Comparison of ENCODE assay signal across 33 cellular contexts in genomic region chr15:79987569-79987955, GRCh38. TPM values are rescaled to one million over a fixed set of nuclear protein-coding genes. Genes with fewer than 3 reads are reported as not detected.
"Had no signal": no experiment of that assay in that cellular context is flagged by ENCODE, and none has a peak within 500 bp of the region (broad histone marks: within the 10 kb centered on the region; RNA-seq: fewer than 3 reads in every experiment).

No MANE protein-coding gene starts in this region.

- DNase-seq: activated B cell treated with CpG ODN at 0.5 μM for 24 hours; activated CD4-positive, alpha-beta memory T cell treated with anti-CD3 and anti-CD28 coated beads for 36 hours; activated CD4-positive, alpha-beta T cell treated with anti-CD3 and anti-CD28 coated beads for 4 hours; activated CD4-positive, alpha-beta T cell treated with anti-CD3 and anti-CD28 coated beads, Interleukin-2, amount 50 U/mL, for 1 hour; activated CD4-positive, CD25-positive, alpha-beta regulatory T cell treated with anti-CD3 and anti-CD28 coated beads, Interleukin-2, amount 50 U/mL, for 72 hours; activated CD8-positive, alpha-beta memory T cell treated with anti-CD3 and anti-CD28 coated beads, Interleukin-2, amount 50 U/mL, for 4 hours; activated effector memory CD4-positive, alpha-beta T cell treated with Interleukin-2 at 50 U/mL for 16 hours; activated naive CD4-positive, alpha-beta T cell; activated naive CD4-positive, alpha-beta T cell treated with anti-CD3 and anti-CD28 coated beads, Interleukin-2, amount 50 U/mL, for 16 hours; activated naive CD8-positive, alpha-beta T cell treated with anti-CD3 and anti-CD28 coated beads for 36 hours; activated T-cell treated with anti-CD3 and anti-CD28 coated beads, Interleukin-2, amount 50 U/mL, for 48 hours; amniotic stem cell; aorta; brain microvascular endothelial cell; central memory CD4-positive, alpha-beta T cell; Karpas-422; NCI-H1105; NCI-H1417 treated with DMSO at 0.1 percent for 48 hours; NCI-H1694; NCI-H1930; NCI-H345; NCI-H524 treated with DMSO at 0.1 percent for 48 hours; PC-3; SW 1271; T-helper 1 cell; T-helper 2 cell; T-helper 9 cell had no signal

- H3K27me3 Mint-ChIP-seq: activated B cell treated with CpG ODN at 0.5 μM for 24 hours; activated CD4-positive, alpha-beta memory T cell treated with anti-CD3 and anti-CD28 coated beads for 36 hours; activated naive CD8-positive, alpha-beta T cell treated with anti-CD3 and anti-CD28 coated beads for 36 hours had no signal

- ATAC-seq: PC-3, Right ventricle myocardium inferior had no signal

- H3K27ac Mint-ChIP-seq: activated B cell treated with CpG ODN at 0.5 μM for 24 hours; activated CD4-positive, alpha-beta memory T cell treated with anti-CD3 and anti-CD28 coated beads for 36 hours; activated naive CD8-positive, alpha-beta T cell treated with anti-CD3 and anti-CD28 coated beads for 36 hours had no signal

- H3K4me3 Mint-ChIP-seq: activated B cell treated with CpG ODN at 0.5 μM for 24 hours; activated CD4-positive, alpha-beta memory T cell treated with anti-CD3 and anti-CD28 coated beads for 36 hours; activated naive CD8-positive, alpha-beta T cell treated with anti-CD3 and anti-CD28 coated beads for 36 hours had no signal

- H3K4me1 Mint-ChIP-seq: activated naive CD8-positive, alpha-beta T cell treated with anti-CD3 and anti-CD28 coated beads for 36 hours had no signal

- H3K36me3 ChIP-seq: brain microvascular endothelial cell had no signal

- H3K27ac ChIP-seq: brain microvascular endothelial cell, RWPE1, VCaP had no signal

- FAIRE-seq: RCC 7860 had no signal

- H3K36me3 Mint-ChIP-seq: activated CD4-positive, alpha-beta memory T cell treated with anti-CD3 and anti-CD28 coated beads for 36 hours; activated naive CD8-positive, alpha-beta T cell treated with anti-CD3 and anti-CD28 coated beads for 36 hours had no signal

- H3K27me3 ChIP-seq: brain microvascular endothelial cell had no signal

- H3K9me3 Mint-ChIP-seq: activated B cell treated with CpG ODN at 0.5 μM for 24 hours; activated CD4-positive, alpha-beta memory T cell treated with anti-CD3 and anti-CD28 coated beads for 36 hours; activated naive CD8-positive, alpha-beta T cell treated with anti-CD3 and anti-CD28 coated beads for 36 hours had no signal

RNA-seq across cellular contexts. Expression of gene BCL2A1, which starts 16.6 kb away (rescaled TPM):
- total RNA-seq: MCF 10A, NCI-H460 had no signal
